In the genomic region with DNA sequence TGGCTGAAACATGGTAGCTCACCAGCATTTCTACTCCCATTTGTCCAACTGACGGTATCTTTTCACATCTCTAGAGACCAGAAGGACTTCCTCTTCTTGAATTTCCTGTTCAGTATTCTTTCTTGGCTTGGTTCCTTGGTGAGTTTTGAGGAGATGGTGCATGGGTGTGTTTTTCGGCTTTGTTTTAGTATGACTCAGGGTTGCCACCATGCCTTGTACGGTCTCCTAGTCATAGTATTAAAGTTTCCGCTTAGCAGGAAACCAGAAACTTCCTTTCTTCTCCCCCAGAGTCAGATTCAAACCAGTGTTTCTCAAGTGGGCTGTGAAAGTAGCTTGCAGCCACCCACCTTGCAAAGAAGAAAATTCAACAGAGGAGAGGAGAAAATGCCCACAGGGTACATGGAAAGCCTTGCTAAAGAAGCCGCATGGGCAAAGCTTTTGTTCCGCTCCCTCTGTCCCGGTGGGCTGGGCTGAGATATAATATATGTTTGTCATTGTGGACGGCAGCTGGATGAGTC, we compare ENCODE assay signal across 8 cellular contexts. TPM values are rescaled to one million over a fixed set of nuclear protein-coding genes. Genes with fewer than 3 reads are reported as not detected.
DNase-seq lines count a peak whose midpoint lies in the region; ATAC-seq and TF ChIP-seq lines count a peak whose summit lies in the region.

No MANE protein-coding gene starts in this region.

- H4K91ac ChIP-seq in mesenchymal stem cell (ENCODE audit: low read length): no peak overlapping the region

- no peak overlapping the region for H3K4ac ChIP-seq in mesenchymal stem cell (ENCODE audit: low read depth in 1 of 2, low read length in 2 of 2)

- H3K18ac ChIP-seq in mesenchymal stem cell (ENCODE audit: low read depth in 1 of 2, low read length in 2 of 2): peak overlapping the region in 1 of 2 experiments; percentile 35

- no peak overlapping the region for H3K9ac ChIP-seq in adipocyte (ENCODE audit: low read length)
- H3K9ac ChIP-seq in mesenchymal stem cell (ENCODE audit: low read length): peak overlapping the region; percentile 75

- H3K9me3 ChIP-seq in adipocyte (ENCODE audit: control insufficient read depth, low read length) (no peaks in the 10 kb centered on the region), mesenchymal stem cell (ENCODE audit: control insufficient read depth, low read length) (no peaks in the 10 kb centered on the region), vagina (no peaks in the 10 kb centered on the region), uterus (no peaks in the 10 kb centered on the region)

- no peak overlapping the region for H4K8ac ChIP-seq in mesenchymal stem cell (ENCODE audit: low read length)

- peak; percentile 74 for DNase-seq in GM04503 (ENCODE audit: low read depth)
- DNase-seq in LNCaP clone FGC (ENCODE audit: low read depth): peak; percentile 61
- DNase-seq in adipocyte (ENCODE audit: low read depth): peak; percentile 62
- peak; percentile 90 for DNase-seq in mesenchymal stem cell
- DNase-seq in vagina (ENCODE audit: extremely low spot score in 2 of 2): no peak
- DNase-seq in DMS153 treated with DMSO at 0.1 percent for 48 hours (lab: John Stamatoyannopoulos, UW; ENCODE audit: unreplicated experiment): no peak
- DNase-seq in uterus: no peak

- H3K36me3 ChIP-seq in adipocyte (ENCODE audit: control insufficient read depth, insufficient read depth, low read length, severe bottlenecking) (peaks cover 16% of the 10 kb centered on the region), mesenchymal stem cell (ENCODE audit: control insufficient read depth in 1 of 2, insufficient read depth in 2 of 2, low read depth in 1 of 2, low read length in 2 of 2) (peaks cover 7 to 49% of the 10 kb centered on the region in 2 experiments), vagina (no peaks in the 10 kb centered on the region), uterus (no peaks in the 10 kb centered on the region)

- peak; percentile 91 for ATAC-seq in GM21723 (IDR thresholded peaks at IDR 0.05; ENCODE audit: unreplicated experiment)

- H2BK120ac ChIP-seq in mesenchymal stem cell (ENCODE audit: low read depth, low read length): peak overlapping the region; percentile 6

- H3K4me1 ChIP-seq in adipocyte (ENCODE audit: control insufficient read depth, insufficient read depth, low read length) (peaks cover 50% of the 10 kb centered on the region), mesenchymal stem cell (ENCODE audit: control insufficient read depth, insufficient read depth, low read depth, low read length) (peaks cover 25% of the 10 kb centered on the region), vagina (peaks cover 91% of the 10 kb centered on the region), uterus (peaks cover 6 to 23% of the 10 kb centered on the region in 2 donors)

- no peak for TF ChIP-seq POLR2A in vagina (IDR thresholded peaks at IDR 0.05)
- no peak for TF ChIP-seq POLR2A in uterus (IDR thresholded peaks at IDR 0.05)

- no peak overlapping the region for H2BK12ac ChIP-seq in mesenchymal stem cell (ENCODE audit: low read length in 2 of 2)

- H2AK5ac ChIP-seq in mesenchymal stem cell (ENCODE audit: low read length, severe bottlenecking): no peak overlapping the region

- H2BK5ac ChIP-seq in mesenchymal stem cell (ENCODE audit: low read depth, low read length, poor library complexity, severe bottlenecking): no peak overlapping the region

- no peak for TF ChIP-seq CTCF in LNCaP clone FGC (IDR thresholded peaks at IDR 0.05; ENCODE audit: control insufficient read depth, extremely low read depth, insufficient read depth)
- TF ChIP-seq CTCF in vagina (IDR thresholded peaks at IDR 0.05): no peak
- TF ChIP-seq CTCF in uterus (IDR thresholded peaks at IDR 0.05): no peak

- no peak overlapping the region for H3K23ac ChIP-seq in mesenchymal stem cell (ENCODE audit: low read length in 2 of 2)

- no peak overlapping the region for H3K14ac ChIP-seq in mesenchymal stem cell (ENCODE audit: low read length in 2 of 2)

- no peak overlapping the region for H2BK15ac ChIP-seq in mesenchymal stem cell (ENCODE audit: low read depth, poor library complexity, severe bottlenecking)

- intact Hi-C loops in vagina (cut with DNase I) (no loop called here), uterus (cut with DNase I; ENCODE audit: low total_unique reads) (loop anchor here (10.0 kb wide), 1 partner anchor 82 kb away; no protein-coding TSS in a partner anchor)

- H3K4me3 ChIP-seq in LNCaP clone FGC (ENCODE audit: low read depth, low read length) (no peak overlapping the region), adipocyte (ENCODE audit: low read length) (peak overlapping the region; percentile 18), mesenchymal stem cell (ENCODE audit: insufficient read depth in 1 of 2, low read depth in 1 of 2, low read length in 2 of 2) (peak overlapping the region in 1 of 2 experiments; percentile 60), vagina (peak overlapping the region in 1 of 2 donors; percentile 22), uterus (no peak overlapping the region)

- H2AFZ ChIP-seq in mesenchymal stem cell (ENCODE audit: low read depth, low read length): no peak overlapping the region

- no peaks in the 10 kb centered on the region for H3K27me3 ChIP-seq in adipocyte (replicated peaks; ENCODE audit: control insufficient read depth, insufficient read depth, low read length)
- H3K27me3 ChIP-seq in mesenchymal stem cell (ENCODE audit: control insufficient read depth in 1 of 2, insufficient read depth in 1 of 2, low read length in 2 of 2): no peaks in the 10 kb centered on the region
- no peaks in the 10 kb centered on the region for H3K27me3 ChIP-seq in vagina
- H3K27me3 ChIP-seq in uterus: no peaks in the 10 kb centered on the region

- peak overlapping the region; percentile 55 for H3K27ac ChIP-seq in mesenchymal stem cell (ENCODE audit: low read length, poor library complexity, severe bottlenecking)
- peak overlapping the region; percentile 66 for H3K27ac ChIP-seq in vagina
- peak overlapping the region in 1 of 2 donors; percentile 54 for H3K27ac ChIP-seq in uterus

- H3K79me1 ChIP-seq in mesenchymal stem cell (replicated peaks; ENCODE audit: low read length, poor library complexity, severe bottlenecking): peaks cover 1% of the 10 kb centered on the region

- H3K4me2 ChIP-seq in mesenchymal stem cell (ENCODE audit: low read length, poor library complexity, severe bottlenecking): peak overlapping the region; percentile 19

- WGBS in mesenchymal stem cell: 33% methylated on average over 7 of the region's 8 CpGs

RNA-seq across cellular contexts. Expression of gene CD99, which starts 5.7 kb away (rescaled TPM):
- 955 TPM for polyA plus RNA-seq in mesenchymal stem cell (2013, experiment 1 of 2)
- 984 TPM for polyA plus RNA-seq in mesenchymal stem cell (2013, experiment 2 of 2)
- total RNA-seq in vagina (282 TPM), uterus (100 to 1,000 TPM in 3 of 4 donors, 10 to 100 TPM in 1; 81.9 to 329 (median 202) TPM)

RNA-seq across cellular contexts. Expression of gene XG, which starts 55.1 kb away (rescaled TPM):
- polyA plus RNA-seq in mesenchymal stem cell (2013, experiment 1 of 2): 0.01 TPM
- not detected for polyA plus RNA-seq in mesenchymal stem cell (2013, experiment 2 of 2)
- total RNA-seq in vagina: 5.9 TPM
- under 1 TPM in 1 of 4 donors, not detected in 3; 0.76 TPM for total RNA-seq in uterus

Comparison
In these comparisons a context has a peak if more than half of its experiments do, and no peak if none do; other contexts are left out.
1. DNase-seq: peak in GM04503 (single experiment), LNCaP clone FGC (single experiment), adipocyte (single experiment) and mesenchymal stem cell (single experiment); none in vagina (0 of 2), DMS153 treated with DMSO at 0.1 percent for 48 hours (single experiment) and uterus (0 of 2).